23 cellular contexts compared by ENCODE assay signal in the genomic region with DNA sequence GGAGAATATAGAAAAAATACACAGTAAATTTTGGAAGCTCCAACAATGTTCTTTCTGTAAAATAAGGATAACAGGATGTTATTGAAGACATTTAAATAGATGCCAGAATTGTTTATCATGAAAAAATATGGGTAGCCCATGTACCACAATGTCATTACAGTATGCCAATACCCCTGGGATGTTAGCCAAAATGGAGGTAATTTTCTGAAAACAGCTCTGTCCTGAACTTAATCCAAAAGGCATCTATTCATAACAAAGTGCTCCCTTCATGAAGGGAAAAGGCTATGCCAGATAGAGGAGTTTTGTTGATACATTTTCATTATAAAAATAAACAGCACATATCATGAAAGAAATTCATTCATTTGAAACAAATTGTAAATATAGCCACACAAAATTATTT.
"Had no signal": no experiment of that assay in that cellular context is flagged by ENCODE, and none has a peak within 500 bp of the region (broad histone marks: within the 10 kb centered on the region; RNA-seq: fewer than 3 reads in every experiment).

No MANE protein-coding gene starts in this region.

- H3K27me3 ChIP-seq: SJSA1 had no signal

- ATAC-seq: HepG2, K562, Panc1, PC-3, Right ventricle myocardium inferior, T-cell had no signal

- H3K27ac ChIP-seq: KMS-11, SJSA1 had no signal

- H3K36me3 ChIP-seq: SJSA1 had no signal

- H3K4me1 ChIP-seq: SJSA1 had no signal

- H3K4me3 ChIP-seq: K562, SJSA1 had no signal

- DNase-seq: Kasumi-1, MM.1S, NCI-H1092 treated with DMSO at 0.1 percent for 48 hours, NCI-H1436, NCI-H187, NCI-H2029, NCI-H2171 treated with DMSO at 0.1 percent for 48 hours, NCI-H345, NCI-H446 treated with DMSO at 0.1 percent for 48 hours, NCI-H510A treated with DMSO at 0.1 percent for 48 hours, NCI-H526, NCI-H82, PC-3, SIG-M5, SK-N-SH, SW 1271, T-cell had no signal

- H3K9me3 ChIP-seq: SJSA1, SK-N-SH had no signal
